Comparison of ENCODE assay signal across 1 cellular context in the genomic region with DNA sequence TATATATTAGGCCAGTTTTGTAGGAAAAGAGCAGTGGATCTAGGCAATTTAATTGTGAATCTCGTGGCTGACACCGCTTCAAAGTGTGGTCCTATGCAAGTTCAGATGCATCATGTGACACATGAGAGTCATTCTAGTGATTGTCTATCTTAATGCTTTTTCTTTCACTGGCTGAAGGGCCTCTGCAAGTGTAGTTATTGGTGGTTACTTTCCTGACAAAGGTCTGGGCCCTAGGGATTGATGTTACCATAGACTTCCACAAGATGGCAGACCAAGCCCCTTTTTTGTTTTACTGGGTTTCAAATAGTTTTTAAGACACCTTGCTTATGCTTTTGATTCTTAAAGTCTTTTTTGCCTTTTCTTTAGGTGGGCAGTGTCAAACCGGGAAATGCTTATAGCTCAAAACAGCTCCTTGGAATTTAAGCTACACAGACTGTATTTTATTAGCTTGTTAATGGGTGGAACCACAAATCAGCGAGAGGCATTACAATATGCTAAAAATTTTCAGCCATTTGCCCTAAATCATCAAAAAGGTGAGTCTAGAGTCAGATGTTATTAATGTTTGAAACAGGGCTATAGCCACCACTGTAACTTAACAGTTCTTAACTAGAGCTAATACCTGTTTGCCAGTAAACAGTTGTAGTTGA.
TF ChIP-seq lines count a peak whose summit lies in the region.

No MANE protein-coding gene starts in this region.

TF ChIP-seq in K562, 482 proteins besides CTCF, POLR2A, EP300 and RAD21:
- TF ChIP-seq RAD51 (IDR thresholded peaks at IDR 0.05; ENCODE audit: borderline replicate concordance, low read depth): peak; percentile 67
- TF ChIP-seq, protein P1, sequence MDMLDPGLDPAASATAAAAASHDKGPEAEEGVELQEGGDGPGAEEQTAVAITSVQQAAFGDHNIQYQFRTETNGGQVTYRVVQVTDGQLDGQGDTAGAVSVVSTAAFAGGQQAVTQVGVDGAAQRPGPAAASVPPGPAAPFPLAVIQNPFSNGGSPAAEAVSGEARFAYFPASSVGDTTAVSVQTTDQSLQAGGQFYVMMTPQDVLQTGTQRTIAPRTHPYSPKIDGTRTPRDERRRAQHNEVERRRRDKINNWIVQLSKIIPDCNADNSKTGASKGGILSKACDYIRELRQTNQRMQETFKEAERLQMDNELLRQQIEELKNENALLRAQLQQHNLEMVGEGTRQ (CRISPR knock-in tag; IDR thresholded peaks at IDR 0.05): peak; percentile 44; the same call in 1 of the 2 replicates
- TF ChIP-seq, protein P2, sequence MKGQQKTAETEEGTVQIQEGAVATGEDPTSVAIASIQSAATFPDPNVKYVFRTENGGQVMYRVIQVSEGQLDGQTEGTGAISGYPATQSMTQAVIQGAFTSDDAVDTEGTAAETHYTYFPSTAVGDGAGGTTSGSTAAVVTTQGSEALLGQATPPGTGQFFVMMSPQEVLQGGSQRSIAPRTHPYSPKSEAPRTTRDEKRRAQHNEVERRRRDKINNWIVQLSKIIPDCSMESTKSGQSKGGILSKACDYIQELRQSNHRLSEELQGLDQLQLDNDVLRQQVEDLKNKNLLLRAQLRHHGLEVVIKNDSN (CRISPR knock-in tag; IDR thresholded peaks at IDR 0.05): peak; percentile 14; the same call in 1 of the 2 replicates
- TF ChIP-seq, protein P3, sequence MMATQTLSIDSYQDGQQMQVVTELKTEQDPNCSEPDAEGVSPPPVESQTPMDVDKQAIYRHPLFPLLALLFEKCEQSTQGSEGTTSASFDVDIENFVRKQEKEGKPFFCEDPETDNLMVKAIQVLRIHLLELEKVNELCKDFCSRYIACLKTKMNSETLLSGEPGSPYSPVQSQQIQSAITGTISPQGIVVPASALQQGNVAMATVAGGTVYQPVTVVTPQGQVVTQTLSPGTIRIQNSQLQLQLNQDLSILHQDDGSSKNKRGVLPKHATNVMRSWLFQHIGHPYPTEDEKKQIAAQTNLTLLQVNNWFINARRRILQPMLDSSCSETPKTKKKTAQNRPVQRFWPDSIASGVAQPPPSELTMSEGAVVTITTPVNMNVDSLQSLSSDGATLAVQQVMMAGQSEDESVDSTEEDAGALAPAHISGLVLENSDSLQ (IDR thresholded peaks at IDR 0.05): peak; percentile 21; the same call in 1 of the 2 replicates
- TF ChIP-seq JUND (IDR thresholded peaks at IDR 0.05; ENCODE audit: borderline replicate concordance, low read depth, low read length): no peak
- 0 out of 3 replicates have a peak, but pooled peaks have one; percentile 16 for TF ChIP-seq JUND (tag; IDR thresholded peaks at IDR 0.05; ENCODE audit: borderline replicate concordance, low read depth, low read length)
- TF ChIP-seq, protein P4, sequence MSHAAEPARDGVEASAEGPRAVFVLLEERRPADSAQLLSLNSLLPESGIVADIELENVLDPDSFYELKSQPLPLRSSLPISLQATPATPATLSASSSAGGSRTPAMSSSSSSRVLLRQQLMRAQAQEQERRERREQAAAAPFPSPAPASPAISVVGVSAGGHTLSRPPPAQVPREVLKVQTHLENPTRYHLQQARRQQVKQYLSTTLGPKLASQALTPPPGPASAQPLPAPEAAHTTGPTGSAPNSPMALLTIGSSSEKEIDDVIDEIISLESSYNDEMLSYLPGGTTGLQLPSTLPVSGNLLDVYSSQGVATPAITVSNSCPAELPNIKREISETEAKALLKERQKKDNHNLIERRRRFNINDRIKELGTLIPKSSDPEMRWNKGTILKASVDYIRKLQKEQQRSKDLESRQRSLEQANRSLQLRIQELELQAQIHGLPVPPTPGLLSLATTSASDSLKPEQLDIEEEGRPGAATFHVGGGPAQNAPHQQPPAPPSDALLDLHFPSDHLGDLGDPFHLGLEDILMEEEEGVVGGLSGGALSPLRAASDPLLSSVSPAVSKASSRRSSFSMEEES (CRISPR knock-in tag; IDR thresholded peaks at IDR 0.05): peak; percentile 81
- TF ChIP-seq ZNF589 (CRISPR knock-in tag; IDR thresholded peaks at IDR 0.05; ENCODE audit: low read depth): no peak
- peak; percentile 52; the same call in 1 of the 2 replicates for TF ChIP-seq TOE1 (IDR thresholded peaks at IDR 0.05; ENCODE audit: borderline replicate concordance)
- TF ChIP-seq TOE1 (CRISPR knock-in tag; IDR thresholded peaks at IDR 0.05; ENCODE audit: borderline replicate concordance, low read depth): no peak
- TF ChIP-seq, protein P5, sequence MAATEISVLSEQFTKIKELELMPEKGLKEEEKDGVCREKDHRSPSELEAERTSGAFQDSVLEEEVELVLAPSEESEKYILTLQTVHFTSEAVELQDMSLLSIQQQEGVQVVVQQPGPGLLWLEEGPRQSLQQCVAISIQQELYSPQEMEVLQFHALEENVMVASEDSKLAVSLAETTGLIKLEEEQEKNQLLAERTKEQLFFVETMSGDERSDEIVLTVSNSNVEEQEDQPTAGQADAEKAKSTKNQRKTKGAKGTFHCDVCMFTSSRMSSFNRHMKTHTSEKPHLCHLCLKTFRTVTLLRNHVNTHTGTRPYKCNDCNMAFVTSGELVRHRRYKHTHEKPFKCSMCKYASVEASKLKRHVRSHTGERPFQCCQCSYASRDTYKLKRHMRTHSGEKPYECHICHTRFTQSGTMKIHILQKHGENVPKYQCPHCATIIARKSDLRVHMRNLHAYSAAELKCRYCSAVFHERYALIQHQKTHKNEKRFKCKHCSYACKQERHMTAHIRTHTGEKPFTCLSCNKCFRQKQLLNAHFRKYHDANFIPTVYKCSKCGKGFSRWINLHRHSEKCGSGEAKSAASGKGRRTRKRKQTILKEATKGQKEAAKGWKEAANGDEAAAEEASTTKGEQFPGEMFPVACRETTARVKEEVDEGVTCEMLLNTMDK (IDR thresholded peaks at IDR 0.05; ENCODE audit: borderline replicate concordance, insufficient read depth, low read depth, low read length, poor library complexity, severe bottlenecking): peak; percentile 46
- no peak for TF ChIP-seq MYBL2 (IDR thresholded peaks at IDR 0.05; ENCODE audit: low read depth)
- TF ChIP-seq MYBL2 (CRISPR knock-in tag; IDR thresholded peaks at IDR 0.05; ENCODE audit: borderline replicate concordance): no peak
- TF ChIP-seq BHLHE40 (IDR thresholded peaks at IDR 0.05; ENCODE audit: low read length): no peak
- TF ChIP-seq ZNF699 (CRISPR knock-in tag; IDR thresholded peaks at IDR 0.05; ENCODE audit: insufficient replicate concordance): no peak
